22 cellular contexts compared by ENCODE assay signal in genomic region chr4:122707503-122707902, GRCh38. TPM values are rescaled to one million over a fixed set of nuclear protein-coding genes. Genes with fewer than 3 reads are reported as not detected.
DNase-seq lines count a peak whose midpoint lies in the region; ATAC-seq lines count a peak whose summit lies in the region.
"Had no signal": no experiment of that assay in that cellular context is flagged by ENCODE, and none has a peak within 500 bp of the region (broad histone marks: within the 10 kb centered on the region; RNA-seq: fewer than 3 reads in every experiment).

No MANE protein-coding gene starts in this region.

- peaks cover 2% of the 10 kb centered on the region for H3K27me3 Mint-ChIP-seq in T-helper 2 cell treated with Interferon-gamma antibody and Interleukin-4, amounts not matched to agents 5 μg/mL and 100 μg/mL, for 36 hours (ENCODE audit: low read depth)
- no peaks in the 10 kb centered on the region for H3K27me3 Mint-ChIP-seq in activated T-cell treated with anti-CD3 and anti-CD28 coated beads, Interleukin-2, amount 50 U/mL, for 72 hours (ENCODE audit: low read depth)
- peaks cover 3% of the 10 kb centered on the region for H3K27me3 Mint-ChIP-seq in activated T-cell treated with anti-CD3 and anti-CD28 coated beads, Interleukin-2, amount 50 U/mL, for 4 hours (ENCODE audit: low read depth)
- H3K27me3 Mint-ChIP-seq in stimulated activated naive CD8-positive, alpha-beta T cell treated with anti-CD3 and anti-CD28 coated beads, Interleukin-15, amount 100 ng/mL, for 72 hours, result peaks cover 37% of the 10 kb centered on the region

- H3K36me3 Mint-ChIP-seq in T-helper 2 cell treated with Interferon-gamma antibody and Interleukin-4, amounts not matched to agents 5 μg/mL and 100 μg/mL, for 36 hours (ENCODE audit: low read depth), result no peaks in the 10 kb centered on the region
- peaks cover 13 to 14% of the 10 kb centered on the region in 2 donors for H3K36me3 Mint-ChIP-seq in activated T-cell treated with anti-CD3 and anti-CD28 coated beads, Interleukin-2, amount 50 U/mL, for 72 hours (ENCODE audit: insufficient read depth in 2 of 2)
- H3K36me3 Mint-ChIP-seq in activated T-cell treated with anti-CD3 and anti-CD28 coated beads, Interleukin-2, amount 50 U/mL, for 4 hours (ENCODE audit: insufficient read depth), result peaks cover under 1% of the 10 kb centered on the region
- peaks cover 6% of the 10 kb centered on the region for H3K36me3 Mint-ChIP-seq in stimulated activated effector memory CD8-positive, alpha-beta T cell treated with anti-CD3 and anti-CD28 coated beads, Interleukin-12 subunit alpha, Interleukin-12 subunit beta, amount 100 ng/mL, for 72 hours
- H3K36me3 Mint-ChIP-seq: CD8-positive, alpha-beta T cell had no signal

- H3K4me3 Mint-ChIP-seq in T-helper 2 cell treated with Interferon-gamma antibody and Interleukin-4, amounts not matched to agents 5 μg/mL and 100 μg/mL, for 36 hours, result peak overlapping the region; percentile 55
- H3K4me3 Mint-ChIP-seq in activated T-cell treated with anti-CD3 and anti-CD28 coated beads, Interleukin-2, amount 50 U/mL, for 72 hours, result peak overlapping the region; percentile 76
- no peak overlapping the region for H3K4me3 Mint-ChIP-seq in activated T-cell treated with anti-CD3 and anti-CD28 coated beads, Interleukin-2, amount 50 U/mL, for 4 hours
- peak overlapping the region in 1 of 2 donors; percentile 81 for H3K4me3 Mint-ChIP-seq in stimulated activated naive CD8-positive, alpha-beta T cell treated with anti-CD3 and anti-CD28 coated beads, Interleukin-15, amount 100 ng/mL, for 72 hours
- no peak overlapping the region for H3K4me3 Mint-ChIP-seq in stimulated activated effector memory CD8-positive, alpha-beta T cell treated with anti-CD3 and anti-CD28 coated beads, Interleukin-12 subunit alpha, Interleukin-12 subunit beta, amount 100 ng/mL, for 72 hours
- H3K4me3 Mint-ChIP-seq: B cell; CD8-positive, alpha-beta T cell had no signal

- peaks cover 56% of the 10 kb centered on the region for H3K4me1 Mint-ChIP-seq in T-helper 2 cell treated with Interferon-gamma antibody and Interleukin-4, amounts not matched to agents 5 μg/mL and 100 μg/mL, for 36 hours (ENCODE audit: low read depth)
- peaks cover 75% of the 10 kb centered on the region for H3K4me1 Mint-ChIP-seq in activated T-cell treated with anti-CD3 and anti-CD28 coated beads, Interleukin-2, amount 50 U/mL, for 72 hours (ENCODE audit: low read depth)
- peaks cover 44% of the 10 kb centered on the region for H3K4me1 Mint-ChIP-seq in activated T-cell treated with anti-CD3 and anti-CD28 coated beads, Interleukin-2, amount 50 U/mL, for 4 hours (ENCODE audit: low read depth)
- peaks cover 36% of the 10 kb centered on the region for H3K4me1 Mint-ChIP-seq in stimulated activated naive CD8-positive, alpha-beta T cell treated with anti-CD3 and anti-CD28 coated beads, Interleukin-15, amount 100 ng/mL, for 72 hours
- peaks cover 35% of the 10 kb centered on the region for H3K4me1 Mint-ChIP-seq in stimulated activated effector memory CD8-positive, alpha-beta T cell treated with anti-CD3 and anti-CD28 coated beads, Interleukin-12 subunit alpha, Interleukin-12 subunit beta, amount 100 ng/mL, for 72 hours

- peak overlapping the region; percentile 86 for H3K27ac Mint-ChIP-seq in T-helper 2 cell treated with Interferon-gamma antibody and Interleukin-4, amounts not matched to agents 5 μg/mL and 100 μg/mL, for 36 hours
- H3K27ac Mint-ChIP-seq in activated T-cell treated with anti-CD3 and anti-CD28 coated beads, Interleukin-2, amount 50 U/mL, for 72 hours, result peak overlapping the region; percentile 97
- peak overlapping the region in 1 of 2 donors; percentile 96 for H3K27ac Mint-ChIP-seq in stimulated activated naive CD8-positive, alpha-beta T cell treated with anti-CD3 and anti-CD28 coated beads, Interleukin-15, amount 100 ng/mL, for 72 hours
- peak overlapping the region; percentile 57 for H3K27ac Mint-ChIP-seq in stimulated activated effector memory CD8-positive, alpha-beta T cell treated with anti-CD3 and anti-CD28 coated beads, Interleukin-12 subunit alpha, Interleukin-12 subunit beta, amount 100 ng/mL, for 72 hours
- H3K27ac Mint-ChIP-seq: B cell; CD8-positive, alpha-beta T cell had no signal

- no peak for ATAC-seq in activated T-cell treated with anti-CD3 and anti-CD28 coated beads, Interleukin-2, amount 50 U/mL, for 72 hours (replicated peaks in 1 of 2)
- ATAC-seq in activated T-cell treated with anti-CD3 and anti-CD28 coated beads, Interleukin-2, amount 50 U/mL, for 4 hours, result no peak
- ATAC-seq in stimulated activated naive CD8-positive, alpha-beta T cell treated with anti-CD3 and anti-CD28 coated beads, Interleukin-15, amount 100 ng/mL, for 72 hours, result peak; percentile 37
- ATAC-seq in stimulated activated naive CD8-positive, alpha-beta T cell treated with anti-CD3 and anti-CD28 coated beads, Interleukin-15, Interleukin-2, amounts not matched to agents 100 U/mL and 50 U/mL, for 24 hours, result no peak
- ATAC-seq in stimulated activated effector memory CD8-positive, alpha-beta T cell treated with anti-CD3 and anti-CD28 coated beads, Interleukin-12 subunit alpha, Interleukin-12 subunit beta, amount 100 ng/mL, for 72 hours, result no peak
- ATAC-seq: CD8-positive, alpha-beta T cell; PC-3 had no signal

- no peaks in the 10 kb centered on the region for H3K9me3 Mint-ChIP-seq in T-helper 2 cell treated with Interferon-gamma antibody and Interleukin-4, amounts not matched to agents 5 μg/mL and 100 μg/mL, for 36 hours
- H3K9me3 Mint-ChIP-seq in activated T-cell treated with anti-CD3 and anti-CD28 coated beads, Interleukin-2, amount 50 U/mL, for 72 hours, result peaks cover 2 to 3% of the 10 kb centered on the region in 2 donors
- no peaks in the 10 kb centered on the region for H3K9me3 Mint-ChIP-seq in activated T-cell treated with anti-CD3 and anti-CD28 coated beads, Interleukin-2, amount 50 U/mL, for 4 hours
- peaks cover 0 to 6% of the 10 kb centered on the region in 2 donors for H3K9me3 Mint-ChIP-seq in stimulated activated naive CD8-positive, alpha-beta T cell treated with anti-CD3 and anti-CD28 coated beads, Interleukin-15, amount 100 ng/mL, for 72 hours
- H3K9me3 Mint-ChIP-seq in stimulated activated effector memory CD8-positive, alpha-beta T cell treated with anti-CD3 and anti-CD28 coated beads, Interleukin-12 subunit alpha, Interleukin-12 subunit beta, amount 100 ng/mL, for 72 hours, result no peaks in the 10 kb centered on the region
- H3K9me3 Mint-ChIP-seq: CD8-positive, alpha-beta T cell had no signal

- DNase-seq in T-helper 2 cell treated with Interferon-gamma antibody and Interleukin-4, amounts not matched to agents 5 μg/mL and 100 μg/mL, for 36 hours (ENCODE audit: low spot score), result no peak
- DNase-seq in T-helper 2 cell (no peak), anterior cingulate cortex (lab: John Stamatoyannopoulos, UW) (no peak)
- DNase-seq in activated T-cell treated with anti-CD3 and anti-CD28 coated beads, Interleukin-2, amount 50 U/mL, for 72 hours, result no peak
- no peak for DNase-seq in activated T-cell treated with anti-CD3 and anti-CD28 coated beads, Interleukin-2, amount 50 U/mL, for 4 hours
- DNase-seq in stimulated activated naive CD8-positive, alpha-beta T cell treated with anti-CD3 and anti-CD28 coated beads, Interleukin-15, amount 100 ng/mL, for 72 hours, result no peak
- no peak for DNase-seq in stimulated activated naive CD8-positive, alpha-beta T cell treated with anti-CD3 and anti-CD28 coated beads, Interleukin-15, Interleukin-2, amounts not matched to agents 100 U/mL and 50 U/mL, for 24 hours
- DNase-seq in stimulated activated effector memory CD8-positive, alpha-beta T cell treated with anti-CD3 and anti-CD28 coated beads, Interleukin-12 subunit alpha, Interleukin-12 subunit beta, amount 100 ng/mL, for 72 hours (ENCODE audit: low spot score in 2 of 2), result peak in 1 of 2 donors; percentile 66
- DNase-seq: Caco-2; CD8-positive, alpha-beta T cell; HCEC 1CT; KBM-7; MG63; NCI-H1105 treated with DMSO at 0.1 percent for 48 hours; NCI-H146; NCI-H2029; NCI-H446; NCI-H526; NCI-H82; NK-92 treated with Interleukin-12 subunit alpha and Interleukin-12 subunit beta, amount 100 ng/mL, for 24 hours; PC-3 had no signal

RNA-seq across cellular contexts. Expression of gene BBS12, which starts 25.0 kb away (rescaled TPM):
- 1 to 10 TPM; 3.0 to 4.4 TPM for total RNA-seq in activated T-cell treated with anti-CD3 and anti-CD28 coated beads, Interleukin-2, amount 50 U/mL, for 72 hours
- 1 to 10 TPM; 1.2 to 1.3 (median 1.2) TPM for total RNA-seq in activated T-cell treated with anti-CD3 and anti-CD28 coated beads, Interleukin-2, amount 50 U/mL, for 4 hours

Comparison
In these comparisons a context has a peak if more than half of its experiments do, and no peak if none do; other contexts are left out.
1. H3K4me3 Mint-ChIP-seq: peak in T-helper 2 cell treated with Interferon-gamma antibody and Interleukin-4, amounts not matched to agents 5 μg/mL and 100 μg/mL, for 36 hours (single experiment) and activated T-cell treated with anti-CD3 and anti-CD28 coated beads, Interleukin-2, amount 50 U/mL, for 72 hours (2 of 2); none in activated T-cell treated with anti-CD3 and anti-CD28 coated beads, Interleukin-2, amount 50 U/mL, for 4 hours (single experiment) and stimulated activated effector memory CD8-positive, alpha-beta T cell treated with anti-CD3 and anti-CD28 coated beads, Interleukin-12 subunit alpha, Interleukin-12 subunit beta, amount 100 ng/mL, for 72 hours (single experiment).